In genomic region chr6:106525111-106525884, GRCh38 we compare ENCODE assay signal across 8 cellular contexts.
A peak's percentile ranks its signal among the peaks of the same experiment; 100 is the strongest.
DNase-seq lines count a peak whose midpoint lies in the region; ATAC-seq lines count a peak whose summit lies in the region.

No MANE protein-coding gene starts in this region.

- no peaks in the 10 kb centered on the region for H3K9me3 ChIP-seq in right cardiac atrium (ENCODE audit: control insufficient read depth, low read length)

- DNase-seq in right cardiac atrium (no peak), Right ventricle myocardium inferior (ENCODE audit: missing footprints) (no peak), posterior vena cava (ENCODE audit: low spot score) (no peak), midbrain (lab: John Stamatoyannopoulos, UW) (no peak), NCI-H2196 treated with DMSO at 0.1 percent for 48 hours (lab: John Stamatoyannopoulos, UW; ENCODE audit: unreplicated experiment) (no peak)
- no peak for DNase-seq in activated naive CD8-positive, alpha-beta T cell treated with anti-CD3 and anti-CD28 coated beads, Interleukin-2, amount 50 U/mL, for 24 hours

- peak overlapping the region; percentile 93 for H3K27ac Mint-ChIP-seq in activated naive CD8-positive, alpha-beta T cell treated with anti-CD3 and anti-CD28 coated beads, Interleukin-2, amount 50 U/mL, for 24 hours

- H3K27ac ChIP-seq in right cardiac atrium (ENCODE audit: low read length) (no peak overlapping the region), rectal smooth muscle tissue (ENCODE audit: low read depth, low read length) (no peak overlapping the region)

- H3K4me1 ChIP-seq in right cardiac atrium (ENCODE audit: control insufficient read depth, insufficient read depth, low read length) (no peaks in the 10 kb centered on the region), rectal smooth muscle tissue (ENCODE audit: control insufficient read depth, insufficient read depth, low read length) (no peaks in the 10 kb centered on the region)

- no peak overlapping the region for H3K9ac ChIP-seq in rectal smooth muscle tissue (ENCODE audit: low read length)

- intact Hi-C loops in right cardiac atrium (cut with DNase I), result no loop called here
- intact Hi-C loops in Right ventricle myocardium inferior (cut with DNase I), result no loop called here
- intact Hi-C loops in posterior vena cava (cut with DNase I), result no loop called here

- ATAC-seq in right cardiac atrium (no peak), Right ventricle myocardium inferior (no peak), HG03280 (IDR thresholded peaks at IDR 0.05; ENCODE audit: unreplicated experiment) (peak; percentile 35)
- peak; percentile 17 for ATAC-seq in activated naive CD8-positive, alpha-beta T cell treated with anti-CD3 and anti-CD28 coated beads, Interleukin-2, amount 50 U/mL, for 24 hours

- peaks cover 2% of the 10 kb centered on the region for H3K27me3 Mint-ChIP-seq in activated naive CD8-positive, alpha-beta T cell treated with anti-CD3 and anti-CD28 coated beads, Interleukin-2, amount 50 U/mL, for 24 hours

- H3K4me3 Mint-ChIP-seq in activated naive CD8-positive, alpha-beta T cell treated with anti-CD3 and anti-CD28 coated beads, Interleukin-2, amount 50 U/mL, for 24 hours, result peak overlapping the region; percentile 88

- H3K27me3 ChIP-seq in right cardiac atrium (ENCODE audit: control insufficient read depth, insufficient read depth) (no peaks in the 10 kb centered on the region), rectal smooth muscle tissue (ENCODE audit: control insufficient read depth, insufficient read depth, low read length) (no peaks in the 10 kb centered on the region)

- H3K4me1 Mint-ChIP-seq in activated naive CD8-positive, alpha-beta T cell treated with anti-CD3 and anti-CD28 coated beads, Interleukin-2, amount 50 U/mL, for 24 hours, result peaks cover 86% of the 10 kb centered on the region

- 36% methylated on average over 7 of the region's 7 CpGs for WGBS in right cardiac atrium

- H3K36me3 Mint-ChIP-seq in activated naive CD8-positive, alpha-beta T cell treated with anti-CD3 and anti-CD28 coated beads, Interleukin-2, amount 50 U/mL, for 24 hours (ENCODE audit: low read depth), result peaks cover 50% of the 10 kb centered on the region

- H3K4me3 ChIP-seq in right cardiac atrium (ENCODE audit: low read length), result peak overlapping the region; percentile 16
- peak overlapping the region; percentile 49 for H3K4me3 ChIP-seq in rectal smooth muscle tissue (ENCODE audit: low read length)

- no peaks in the 10 kb centered on the region for H3K36me3 ChIP-seq in rectal smooth muscle tissue (ENCODE audit: control insufficient read depth, insufficient read depth, low read length)

- H3K9me3 Mint-ChIP-seq in activated naive CD8-positive, alpha-beta T cell treated with anti-CD3 and anti-CD28 coated beads, Interleukin-2, amount 50 U/mL, for 24 hours, result no peaks in the 10 kb centered on the region

Comparison
In these comparisons a context has a peak if more than half of its experiments do, and no peak if none do; other contexts are left out.
1. ATAC-seq: peak in HG03280 (single experiment) and activated naive CD8-positive, alpha-beta T cell treated with anti-CD3 and anti-CD28 coated beads, Interleukin-2, amount 50 U/mL, for 24 hours (single experiment); none in right cardiac atrium (0 of 2) and Right ventricle myocardium inferior (single experiment).